21 cellular contexts compared by ENCODE assay signal in the genomic region with DNA sequence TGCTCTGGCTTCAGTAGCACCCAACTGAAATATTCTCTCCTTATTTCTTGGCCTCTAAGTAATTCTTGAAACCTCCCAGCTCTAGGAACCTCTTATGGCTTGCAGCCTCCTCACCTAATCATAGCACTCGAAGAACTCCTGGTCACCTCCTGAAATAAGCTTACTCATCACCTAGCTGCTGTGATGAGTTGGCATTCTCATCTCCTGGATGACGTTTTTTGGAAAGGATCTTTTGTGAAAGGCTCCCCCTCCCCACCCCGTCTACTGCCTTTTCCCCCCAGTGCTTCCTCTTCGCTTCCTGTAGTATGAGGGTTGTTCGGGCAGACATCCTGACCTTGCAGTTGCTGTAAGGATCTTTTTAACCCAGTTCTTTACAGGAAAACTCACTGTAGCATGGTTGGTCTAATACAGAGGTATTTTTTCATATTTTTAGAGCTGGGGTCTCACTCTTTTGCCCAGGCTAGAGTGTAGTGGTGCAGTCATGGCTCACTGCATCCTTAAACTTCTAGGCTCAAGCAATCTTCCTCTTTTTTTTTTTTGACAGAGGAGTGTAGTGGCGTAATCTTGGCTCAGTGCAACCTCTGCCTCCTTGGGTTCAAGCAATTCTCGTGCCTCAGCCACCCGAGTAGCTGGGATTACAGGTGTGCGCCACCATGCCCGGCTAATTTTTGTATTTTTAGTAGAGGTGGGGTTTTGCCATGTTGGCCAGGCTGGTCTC. TPM values are rescaled to one million over a fixed set of nuclear protein-coding genes. Genes with fewer than 3 reads are reported as not detected.
A peak's percentile ranks its signal among the peaks of the same experiment; 100 is the strongest.
DNase-seq lines count a peak whose midpoint lies in the region; ATAC-seq, FAIRE-seq and TF ChIP-seq lines count a peak whose summit lies in the region.
"Had no signal": no experiment of that assay in that cellular context is flagged by ENCODE, and none has a peak within 500 bp of the region (broad histone marks: within the 10 kb centered on the region; RNA-seq: fewer than 3 reads in every experiment).

No MANE protein-coding gene starts in this region.

- peaks cover 0 to 34% of the 10 kb centered on the region in 2 experiments; a peak in 2 of 4 replicates for H3K79me2 ChIP-seq in H1 (ENCODE audit: control insufficient read depth in 1 of 2, insufficient read depth in 2 of 2, low read length in 2 of 2)

- no peak overlapping the region for H2BK5ac ChIP-seq in H1 (ENCODE audit: low read depth, low read length)

- no peak overlapping the region for H2BK120ac ChIP-seq in H1 (replicated peaks; ENCODE audit: low read depth, low read length)

- no peak overlapping the region for H3K4me2 ChIP-seq in H1 (ENCODE audit: insufficient read depth in 1 of 2, low read depth in 2 of 2, low read length in 2 of 2)

- TF ChIP-seq CTCF in H1 (IDR thresholded peaks at IDR 0.05; ENCODE audit: control extremely low read depth in 1 of 3, insufficient read depth in 1 of 3, low read depth in 1 of 3, low read length in 3 of 3), result no peak

- H3K4me1 ChIP-seq in H1 (replicated peaks in 1 of 4; ENCODE audit: control insufficient read depth in 3 of 4, insufficient read depth in 4 of 4, low read length in 3 of 4), result peaks cover 2 to 10% (median 7%) of the 10 kb centered on the region in 4 experiments; a peak in 4 of 7 replicates
- H3K4me1 ChIP-seq in skeletal muscle tissue (ENCODE audit: control insufficient read depth in 3 of 3, insufficient read depth in 3 of 3, low read length in 3 of 3), result peaks cover 55 to 69% (median 63%) of the 10 kb centered on the region in 3 donors

- H3K27ac ChIP-seq in H1 (ENCODE audit: low read depth, low read length) (no peak overlapping the region), skeletal muscle tissue (ENCODE audit: low read depth, low read length) (peak overlapping the region; percentile 25)
- H3K27ac ChIP-seq: cardiac muscle cell, thoracic aorta had no signal

- H3K79me1 ChIP-seq in H1 (ENCODE audit: low read depth, low read length), result peaks cover 10% of the 10 kb centered on the region

- no peak overlapping the region for H3K4ac ChIP-seq in H1 (replicated peaks; ENCODE audit: insufficient read length, low read depth, low read length)

- H3K56ac ChIP-seq in H1 (replicated peaks; ENCODE audit: insufficient read length, low read depth, low read length), result no peak overlapping the region

- H4K20me1 ChIP-seq in H1 (replicated peaks in 1 of 2; ENCODE audit: control insufficient read depth in 1 of 2, insufficient read depth in 2 of 2, low read length in 2 of 2), result peaks cover 0 to 5% of the 10 kb centered on the region in 2 experiments

- H3K9ac ChIP-seq in H1 (replicated peaks in 1 of 4; ENCODE audit: extremely low read depth in 1 of 4, low read depth in 3 of 4, low read length in 3 of 4) (no peak overlapping the region), skeletal muscle tissue (ENCODE audit: low read depth in 1 of 3, low read length in 3 of 3) (no peak overlapping the region)

- no peak overlapping the region for H3K4me3 ChIP-seq in H1 (ENCODE audit: extremely low read depth in 1 of 4, insufficient read depth in 2 of 4, low read depth in 3 of 4, low read length in 4 of 4)
- H3K4me3 ChIP-seq in skeletal muscle tissue (ENCODE audit: low read length in 3 of 3), result no peak overlapping the region
- H3K4me3 ChIP-seq: cardiac muscle cell, thoracic aorta had no signal

- H3K23me2 ChIP-seq in H1 (ENCODE audit: low read depth, low read length), result no peaks in the 10 kb centered on the region

- TF ChIP-seq RAD21 in H1 (IDR thresholded peaks at IDR 0.05 in 1 of 2, conservative IDR thresholded peaks at IDR 0.05 in 1 of 2; ENCODE audit: low read depth in 2 of 2, low read length in 2 of 2), result no peak

- POLR2A ChIA-PET in H1 (lab: Charles Lee; ENCODE audit: partially characterized antibody), result interaction anchor here (0.6 kb wide), 1 partner anchor 1497 kb away, joined by 3 read pairs; no protein-coding TSS in a partner anchor

- no peak overlapping the region for H4K91ac ChIP-seq in H1 (replicated peaks; ENCODE audit: insufficient read length, low read length)

- in situ Hi-C loops in ACHN (cut with HindIII; ENCODE audit: low pct_ligation_motif_present, low pct_unique_long_range_greater_than_20kb, low sequenced_read_pairs), result no loop called here

- no peak for TF ChIP-seq EP300 in H1 (IDR thresholded peaks at IDR 0.05; ENCODE audit: borderline replicate concordance in 1 of 2, low read depth in 2 of 2, low read length in 2 of 2)

- no peak overlapping the region for H3K14ac ChIP-seq in H1 (ENCODE audit: insufficient read length)

- CTCF ChIA-PET in H1 (lab: Charles Lee; ENCODE audit: partially characterized antibody), result interaction anchor here (0.7 to 2.2 kb wide), 7 partner anchors 15 to 96 kb away, joined by 3 to 6 read pairs (median 3); no protein-coding TSS in a partner anchor

- no peak overlapping the region for H4K8ac ChIP-seq in H1 (ENCODE audit: extremely low read depth, insufficient read depth, low read length)

- H2BK20ac ChIP-seq in H1 (ENCODE audit: low read length), result no peak overlapping the region

- FAIRE-seq in H1 (lab: Jason Lieb, UNC), result no peak
- FAIRE-seq: GM18507 had no signal

- whole genome bisulfite sequencing in H1 (ENCODE audit: extremely low coverage in 1 of 2, insufficient coverage in 1 of 2, insufficient read length in 1 of 2, insufficient replicate concordance in 2 of 2, low coverage in 1 of 2, low lambda C conversion rate in 2 of 2, missing lambda C conversion rate in 1 of 2), 2 experiments, result 93% methylated on average over 10 of the region's 10 CpGs; no CpG with 5 or more reads in 1 of the 2 experiments

- no peak overlapping the region for H2BK15ac ChIP-seq in H1 (ENCODE audit: low read length)

- no peak overlapping the region for H4K5ac ChIP-seq in H1 (ENCODE audit: insufficient read length, low read depth, low read length)

- H3K36me3 ChIP-seq in H1 (ENCODE audit: control insufficient read depth in 2 of 4, insufficient read depth in 4 of 4, low read length in 3 of 4) (no peaks in the 10 kb centered on the region), skeletal muscle tissue (ENCODE audit: control insufficient read depth in 3 of 3, insufficient read depth in 3 of 3, low read length in 3 of 3) (no peaks in the 10 kb centered on the region)
- H3K36me3 ChIP-seq: cardiac muscle cell, thoracic aorta had no signal

- no peak for ATAC-seq in HG02981 (IDR thresholded peaks at IDR 0.05; ENCODE audit: unreplicated experiment)
- ATAC-seq: naive thymus-derived CD8-positive, alpha-beta T cell; stimulated activated naive B cell treated with anti-CD40 and anti-IgM and Interleukin-4, amounts not matched to agents 10 μg/mL and 1 μg/mL and 100 μg/mL, for 72 hours had no signal

- H2AK5ac ChIP-seq in H1 (ENCODE audit: low read depth, low read length), result no peak overlapping the region

- no peak overlapping the region for H2BK12ac ChIP-seq in H1 (ENCODE audit: low read depth, low read length)

- H2AFZ ChIP-seq in H1 (ENCODE audit: low read length), result no peak overlapping the region

- H3K18ac ChIP-seq in H1 (ENCODE audit: extremely low read depth, low read length), result no peak overlapping the region

- H3K27me3 ChIP-seq in H1 (replicated peaks in 1 of 4; ENCODE audit: control insufficient read depth in 3 of 4, extremely low read depth in 1 of 4, insufficient read depth in 3 of 4, low read length in 3 of 4) (no peaks in the 10 kb centered on the region; a peak in 1 of 7 replicates), skeletal muscle tissue (ENCODE audit: control insufficient read depth in 3 of 3, insufficient read depth in 3 of 3, low read length in 3 of 3) (no peaks in the 10 kb centered on the region)
- H3K27me3 ChIP-seq: cardiac muscle cell had no signal

- no peak for TF ChIP-seq POLR2A in H1 (IDR thresholded peaks at IDR 0.05; ENCODE audit: control extremely low read depth in 1 of 2, low read depth in 2 of 2, low read length in 2 of 2)

- no peaks in the 10 kb centered on the region for H3K9me3 ChIP-seq in H1 (ENCODE audit: insufficient read depth in 2 of 2, low read depth in 1 of 2, low read length in 1 of 2)
- H3K9me3 ChIP-seq in skeletal muscle tissue (ENCODE audit: control insufficient read depth in 3 of 3, low read length in 3 of 3), result no peaks in the 10 kb centered on the region
- H3K9me3 ChIP-seq: thoracic aorta had no signal

- H3K23ac ChIP-seq in H1 (ENCODE audit: insufficient read length), result no peak overlapping the region

- DNase-seq in GF-D8 (lab: John Stamatoyannopoulos, UW), result peak; percentile 27
- peak; percentile 23 to 37 for DNase-seq in NOMO-1 (lab: John Stamatoyannopoulos, UW; ENCODE audit: unreplicated experiment in 2 of 2)
- no peak for DNase-seq in H1 (ENCODE audit: low read depth in 1 of 2, low spot score in 2 of 2)
- no peak for DNase-seq in ACHN
- no peak for DNase-seq in effector CD4-positive, alpha-beta T cell
- DNase-seq: activated CD4-positive, CD25-positive, alpha-beta regulatory T cell treated with anti-CD3 and anti-CD28 coated beads, Interleukin-2, amount 50 U/mL, for 72 hours; activated naive CD4-positive, alpha-beta T cell treated with anti-CD3 and anti-CD28 coated beads, Interleukin-2, amount 10 ng/mL, durations not matched to agents 7 days and 5 days; activated T-cell treated with anti-CD3 and anti-CD28 coated beads, Interleukin-2, amount 50 U/mL, for 48 hours; foreskin fibroblast; islet precursor cell; naive thymus-derived CD8-positive, alpha-beta T cell; NCI-H2029; NCI-H345; posterior cingulate gyrus; stimulated activated CD4-positive, alpha-beta T cell treated with anti-CD3 and anti-CD28 coated beads, Interleukin-1b, Interleukin-23, amount 100 ng/mL, for 48 hours; stimulated activated naive B cell treated with anti-CD40 and anti-IgM and Interleukin-4, amounts not matched to agents 10 μg/mL and 1 μg/mL and 100 μg/mL, for 72 hours had no signal

TF ChIP-seq in H1, 55 proteins besides CTCF, POLR2A, EP300 and RAD21:
- no peak for TF ChIP-seq YY1 (IDR thresholded peaks at IDR 0.05; ENCODE audit: low read depth, low read length)
- TF ChIP-seq NRF1 (IDR thresholded peaks at IDR 0.05; ENCODE audit: low read depth, low read length), result no peak
- peak; percentile 23; the same call in 1 of the 2 replicates for TF ChIP-seq MAFK (IDR thresholded peaks at IDR 0.05; ENCODE audit: low read depth, low read length)
- TF ChIP-seq BACH1 (IDR thresholded peaks at IDR 0.05; ENCODE audit: low read length), result peak; percentile 77
- no peak for TF ChIP-seq CEBPB (IDR thresholded peaks at IDR 0.05; ENCODE audit: low read depth, low read length)

RNA-seq across cellular contexts. Expression of a gene that starts 41.8 kb away (rescaled TPM):
- 20.6 and 24.8 TPM in 2 replicates for total RNA-seq in H1 (2021; fragmentation: NEBNext Ultra II Directional; extraction: Animal tissue kit (Norgen Biotek cat#: 25700))
- 7.1 and 8.4 TPM in 2 replicates for polyA plus RNA-seq in H1 (2011; rRNA removed)
- polyA plus RNA-seq in H1 (2011; cell fraction: cytosol; rRNA removed), result 7.8 TPM
- polyA plus RNA-seq in H1 (2011; cell fraction: nucleus; rRNA removed), result 31.4 TPM
- 12.0 to 19.8 TPM (median 15.5 TPM) in 4 replicates for polyA plus RNA-seq in H1 (2012, experiment 1 of 2)
- polyA plus RNA-seq in H1 (2012, experiment 2 of 2), result 1.9 TPM
- 13.2 TPM for polyA plus RNA-seq in H1 (2013, experiment 1 of 2)
- 13.5 TPM for polyA plus RNA-seq in H1 (2013, experiment 2 of 2)
- polyA minus RNA-seq in H1 (2011; rRNA and poly(A)+ RNA removed), result 33.1 and 43.4 TPM in 2 replicates
- polyA minus RNA-seq in H1 (2011; cell fraction: cytosol; rRNA and poly(A)+ RNA removed), result 14.5 TPM
- 134 TPM for polyA minus RNA-seq in H1 (2011; cell fraction: nucleus; rRNA and poly(A)+ RNA removed)
- total RNA-seq in skeletal muscle tissue, result 28.7 TPM

Comparison
In these comparisons a context has a peak if more than half of its experiments do, and no peak if none do; other contexts are left out.
1. DNase-seq: peak in GF-D8 (single experiment) and NOMO-1 (2 of 2); none in H1 (0 of 2), ACHN (single experiment) and effector CD4-positive, alpha-beta T cell (single experiment).